In genomic region chr1:235483090-235483489, GRCh38 we compare ENCODE assay signal across 33 cellular contexts. TPM values are rescaled to one million over a fixed set of nuclear protein-coding genes. Genes with fewer than 3 reads are reported as not detected.
A peak's percentile ranks its signal among the peaks of the same experiment; 100 is the strongest.
DNase-seq lines count a peak whose midpoint lies in the region; ATAC-seq, FAIRE-seq and TF ChIP-seq lines count a peak whose summit lies in the region.
"Had no signal": no experiment of that assay in that cellular context is flagged by ENCODE, and none has a peak within 500 bp of the region (broad histone marks: within the 10 kb centered on the region; RNA-seq: fewer than 3 reads in every experiment).

No MANE protein-coding gene starts in this region.

- no peaks in the 10 kb centered on the region for H3K4me1 Mint-ChIP-seq in endothelial cell (ENCODE audit: unreplicated experiment)
- H3K4me1 Mint-ChIP-seq: B cell; CD14-positive monocyte; CD8-positive, alpha-beta memory T cell had no signal

- no peak overlapping the region for H2BK120ac ChIP-seq in mesenchymal stem cell (ENCODE audit: low read depth, low read length)

- H3K79me1 ChIP-seq in mesenchymal stem cell (replicated peaks; ENCODE audit: low read length, poor library complexity, severe bottlenecking), result peaks cover 15% of the 10 kb centered on the region

- POLR2A ChIA-PET in HEK293 (lab: Yijun Ruan, JAX), result no interaction called here

- H3K23ac ChIP-seq in mesenchymal stem cell (ENCODE audit: low read length in 2 of 2), result no peak overlapping the region

- no peak overlapping the region for H3K27ac Mint-ChIP-seq in endothelial cell (ENCODE audit: unreplicated experiment)
- H3K27ac Mint-ChIP-seq: B cell; CD4-positive, alpha-beta T cell; CD4-positive, CD25-positive, alpha-beta regulatory T cell; CD8-positive, alpha-beta T cell had no signal

- H2AK5ac ChIP-seq in mesenchymal stem cell (ENCODE audit: low read length, severe bottlenecking), result no peak overlapping the region

- H3K27me3 Mint-ChIP-seq in endothelial cell (ENCODE audit: unreplicated experiment), result no peaks in the 10 kb centered on the region
- H3K27me3 Mint-ChIP-seq: B cell; CD4-positive, alpha-beta memory T cell; CD4-positive, alpha-beta T cell; CD4-positive, CD25-positive, alpha-beta regulatory T cell; CD8-positive, alpha-beta memory T cell had no signal

- no peak overlapping the region for H3K4ac ChIP-seq in mesenchymal stem cell (ENCODE audit: low read depth in 1 of 2, low read length in 2 of 2)

- H3K36me3 Mint-ChIP-seq in endothelial cell (ENCODE audit: low read depth, unreplicated experiment), result peaks cover 24% of the 10 kb centered on the region

- TF ChIP-seq CTCF in HEK293 (tag by site-specific recombination; IDR thresholded peaks at IDR 0.05), result no peak
- TF ChIP-seq CTCF in endothelial cell (IDR thresholded peaks at IDR 0.05; ENCODE audit: unreplicated experiment), result no peak
- TF ChIP-seq CTCF in breast epithelium (IDR thresholded peaks at IDR 0.05), result no peak

- H3K18ac ChIP-seq in mesenchymal stem cell (ENCODE audit: low read depth in 1 of 2, low read length in 2 of 2), result no peak overlapping the region

- H3K4me1 ChIP-seq in HEK293 (ENCODE audit: control insufficient read depth, insufficient read depth, low read length) (no peaks in the 10 kb centered on the region), breast epithelium (no peaks in the 10 kb centered on the region), mesenchymal stem cell (ENCODE audit: control insufficient read depth, insufficient read depth, low read depth, low read length) (no peaks in the 10 kb centered on the region)
- H3K4me1 ChIP-seq: A549; BE2C; BLaER1; BLaER1 treated with 17β-estradiol and CSF1 and Interleukin-3, amounts not matched to agents 10 nM and 100 nM; Caco-2 had no signal

- H4K91ac ChIP-seq in mesenchymal stem cell (ENCODE audit: low read length), result no peak overlapping the region

- FAIRE-seq in A204.1 (lab: Jason Lieb, UNC), result peak; percentile 6
- FAIRE-seq: A549 had no signal

- H3K36me3 ChIP-seq in HEK293 (ENCODE audit: control insufficient read depth in 2 of 2, insufficient read depth in 1 of 2, low read length in 2 of 2) (peaks cover 67 to 70% of the 10 kb centered on the region in 2 experiments), breast epithelium (peaks cover 8% of the 10 kb centered on the region), mesenchymal stem cell (ENCODE audit: control insufficient read depth in 1 of 2, insufficient read depth in 2 of 2, low read depth in 1 of 2, low read length in 2 of 2) (peaks cover 16 to 64% of the 10 kb centered on the region in 2 experiments)

- no peak overlapping the region for H3K27ac ChIP-seq in HEK293 (ENCODE audit: extremely low read depth, low read depth, low read length)
- H3K27ac ChIP-seq in breast epithelium, result no peak overlapping the region
- H3K27ac ChIP-seq in mesenchymal stem cell (ENCODE audit: low read length, poor library complexity, severe bottlenecking), result no peak overlapping the region
- H3K27ac ChIP-seq: 22Rv1; A549; BLaER1; BLaER1 treated with 17β-estradiol and CSF1 and Interleukin-3, amounts not matched to agents 10 nM and 100 nM; C4-2B had no signal

- intact Hi-C loops in breast epithelium (cut with DNase I; ENCODE audit: low total_unique reads), result no loop called here

- H2AFZ ChIP-seq in mesenchymal stem cell (ENCODE audit: low read depth, low read length), result no peak overlapping the region

- H3K4me2 ChIP-seq in mesenchymal stem cell (ENCODE audit: low read length, poor library complexity, severe bottlenecking), result no peak overlapping the region
- H3K4me2 ChIP-seq: A549; BLaER1; BLaER1 treated with 17β-estradiol and CSF1 and Interleukin-3, amounts not matched to agents 10 nM and 100 nM had no signal

- no peaks in the 10 kb centered on the region for H3K9me3 Mint-ChIP-seq in endothelial cell (ENCODE audit: unreplicated experiment)
- H3K9me3 Mint-ChIP-seq: CD8-positive, alpha-beta T cell had no signal

- H3K9me3 ChIP-seq in HEK293 (ENCODE audit: control insufficient read depth, insufficient read depth, low read depth, low read length) (no peaks in the 10 kb centered on the region), breast epithelium (no peaks in the 10 kb centered on the region), mesenchymal stem cell (ENCODE audit: control insufficient read depth, low read length) (no peaks in the 10 kb centered on the region)
- H3K9me3 ChIP-seq: BE2C, Caco-2 had no signal

- DNase-seq in endothelial cell (ENCODE audit: low spot score), result no peak
- no peak for DNase-seq in breast epithelium (ENCODE audit: low spot score in 2 of 2)
- no peak for DNase-seq in mesenchymal stem cell
- DNase-seq: 8988T; ACHN; AML-193; BE2C; C1 segment of cervical spinal cord; Caco-2; Calu3; CD4-positive, alpha-beta memory T cell; CD4-positive, alpha-beta T cell; CD4-positive, CD25-positive, alpha-beta regulatory T cell; CD8-positive, alpha-beta memory T cell; CD8-positive, alpha-beta T cell; COR-L47; DMS 273 treated with DMSO at 0.1 percent for 48 hours; DMS153; DMS53; DMS79; DMS79 treated with DMSO at 0.1 percent for 48 hours; DND-41; EL had no signal

- 100% methylated on average over 5 of the region's 5 CpGs for WGBS in mesenchymal stem cell

- H3K9ac ChIP-seq in mesenchymal stem cell (ENCODE audit: low read length), result no peak overlapping the region
- H3K9ac ChIP-seq: BLaER1; BLaER1 treated with 17β-estradiol and CSF1 and Interleukin-3, amounts not matched to agents 10 nM and 100 nM had no signal

- no peak overlapping the region for H4K8ac ChIP-seq in mesenchymal stem cell (ENCODE audit: low read length)

- CTCF ChIA-PET in HEK293 (lab: Yijun Ruan, JAX), result interaction anchor here (0.7 kb wide), 1 partner anchor 298 kb away, joined by 4 read pairs; no protein-coding TSS in a partner anchor

- peak overlapping the region; percentile 4 for H3K4me3 Mint-ChIP-seq in endothelial cell (ENCODE audit: unreplicated experiment)
- H3K4me3 Mint-ChIP-seq: B cell; CD14-positive monocyte; CD4-positive, alpha-beta memory T cell; CD4-positive, alpha-beta T cell; CD4-positive, CD25-positive, alpha-beta regulatory T cell; CD8-positive, alpha-beta memory T cell; CD8-positive, alpha-beta T cell had no signal

- H3K4me3 ChIP-seq in HEK293 (ENCODE audit: low read depth, low read length), result no peak overlapping the region
- H3K4me3 ChIP-seq in breast epithelium, result no peak overlapping the region
- H3K4me3 ChIP-seq in mesenchymal stem cell (ENCODE audit: insufficient read depth in 1 of 2, low read depth in 1 of 2, low read length in 2 of 2), result no peak overlapping the region
- H3K4me3 ChIP-seq: A549; BLaER1; BLaER1 treated with 17β-estradiol and CSF1 and Interleukin-3, amounts not matched to agents 10 nM and 100 nM had no signal

- TF ChIP-seq POLR2A in breast epithelium (IDR thresholded peaks at IDR 0.05), result no peak

- H3K27me3 ChIP-seq in breast epithelium (no peaks in the 10 kb centered on the region), mesenchymal stem cell (ENCODE audit: control insufficient read depth in 1 of 2, insufficient read depth in 1 of 2, low read length in 2 of 2) (no peaks in the 10 kb centered on the region)
- H3K27me3 ChIP-seq: BE2C; BLaER1; BLaER1 treated with 17β-estradiol and CSF1 and Interleukin-3, amounts not matched to agents 10 nM and 100 nM had no signal

- no peak for ATAC-seq in GM21576 (IDR thresholded peaks at IDR 0.05; ENCODE audit: unreplicated experiment)
- ATAC-seq: A549; CD8-positive, alpha-beta T cell had no signal

- H2BK5ac ChIP-seq in mesenchymal stem cell (ENCODE audit: low read depth, low read length, poor library complexity, severe bottlenecking), result no peak overlapping the region

- no peak overlapping the region for H2BK12ac ChIP-seq in mesenchymal stem cell (ENCODE audit: low read length in 2 of 2)

- no peak overlapping the region for H3K14ac ChIP-seq in mesenchymal stem cell (ENCODE audit: low read length in 2 of 2)

- H2BK15ac ChIP-seq in mesenchymal stem cell (ENCODE audit: low read depth, poor library complexity, severe bottlenecking), result no peak overlapping the region

TF ChIP-seq in HEK293, 187 proteins besides CTCF, POLR2A, EP300 and RAD21:
- TF ChIP-seq ZNF558 (tag by site-specific recombination; IDR thresholded peaks at IDR 0.05), result no peak
- TF ChIP-seq ZNF555 (tag by site-specific recombination; conservative IDR thresholded peaks at IDR 0.05), result no peak
- no peak for TF ChIP-seq GFI1B (tag by site-specific recombination; IDR thresholded peaks at IDR 0.05)
- no peak for TF ChIP-seq IKZF3 (tag by site-specific recombination; IDR thresholded peaks at IDR 0.05)
- no peak for TF ChIP-seq ZNF639 (tag by site-specific recombination; IDR thresholded peaks at IDR 0.05)
- peak; percentile 97 for TF ChIP-seq ZNF133 (tag by site-specific recombination; IDR thresholded peaks at IDR 0.05)
- no peak for TF ChIP-seq ZNF2 (tag by site-specific recombination; IDR thresholded peaks at IDR 0.05)

RNA-seq across cellular contexts. Expression of gene B3GALNT2, which starts 21.2 kb away (rescaled TPM):
- total RNA-seq in endothelial cell (ENCODE audit: unreplicated experiment) (15.9 TPM), breast epithelium (10 to 100 TPM; 21.4 to 34.8 (median 25.9) TPM)
- polyA plus RNA-seq in mesenchymal stem cell (2013, experiment 1 of 2), result 12.0 TPM
- 13.1 TPM for polyA plus RNA-seq in mesenchymal stem cell (2013, experiment 2 of 2)
